In genomic region chr17:66675991-66676371, GRCh38 we compare ENCODE assay signal across 10 cellular contexts.
DNase-seq lines count a peak whose midpoint lies in the region; ATAC-seq, FAIRE-seq and TF ChIP-seq lines count a peak whose summit lies in the region.
"Had no signal": no experiment of that assay in that cellular context is flagged by ENCODE, and none has a peak within 500 bp of the region (broad histone marks: within the 10 kb centered on the region; RNA-seq: fewer than 3 reads in every experiment).

No MANE protein-coding gene starts in this region.

- no peak for TF ChIP-seq CTCF in neural progenitor cell (IDR thresholded peaks at IDR 0.05)
- no peak for TF ChIP-seq CTCF in transverse colon (IDR thresholded peaks at IDR 0.05)

- H3K79me2 ChIP-seq in neural progenitor cell (ENCODE audit: low read depth), result no peaks in the 10 kb centered on the region

- H3K4me3 Mint-ChIP-seq in activated T-helper 17 cell treated with anti-CD3 and anti-CD28 coated beads, Interleukin-2, amount 50 U/mL, for 72 hours, result no peak overlapping the region
- H3K4me3 Mint-ChIP-seq in neural progenitor cell, result no peak overlapping the region
- no peak overlapping the region for H3K4me3 Mint-ChIP-seq in T-helper 2 cell treated with Interferon-gamma antibody and Interleukin-4, amounts not matched to agents 5 μg/mL and 100 μg/mL, for 36 hours

- no peaks in the 10 kb centered on the region for H3K27me3 ChIP-seq in neural progenitor cell
- H3K27me3 ChIP-seq in transverse colon, result no peaks in the 10 kb centered on the region

- ATAC-seq in activated T-helper 17 cell treated with anti-CD3 and anti-CD28 coated beads, Interleukin-2, amount 50 U/mL, for 72 hours (replicated peaks), result no peak
- no peak for ATAC-seq in GM19351 (IDR thresholded peaks at IDR 0.05; ENCODE audit: unreplicated experiment)
- ATAC-seq: naive thymus-derived CD4-positive, alpha-beta T cell had no signal

- H3K36me3 Mint-ChIP-seq in activated T-helper 17 cell treated with anti-CD3 and anti-CD28 coated beads, Interleukin-2, amount 50 U/mL, for 72 hours (ENCODE audit: low read depth), result peaks cover 22% of the 10 kb centered on the region
- no peaks in the 10 kb centered on the region for H3K36me3 Mint-ChIP-seq in neural progenitor cell
- peaks cover 37% of the 10 kb centered on the region for H3K36me3 Mint-ChIP-seq in T-helper 2 cell treated with Interferon-gamma antibody and Interleukin-4, amounts not matched to agents 5 μg/mL and 100 μg/mL, for 36 hours (ENCODE audit: low read depth)

- in situ Hi-C loops in transverse colon (cut with MboI; ENCODE audit: low pct_ligation_motif_present in 1 of 4, low pct_unique_long_range_greater_than_20kb in 1 of 4, low sequenced_read_pairs in 3 of 4), result loop anchor here in 2 of 4 donors (10.0 kb wide), 1 partner anchor 421 kb away; no protein-coding TSS in a partner anchor

- DNase-seq in fibroblast of gingiva (ENCODE audit: low read depth), result peak; percentile 98
- DNase-seq in neural progenitor cell (ENCODE audit: low spot score), result no peak
- no peak for DNase-seq in transverse colon
- no peak for DNase-seq in GM19239 (ENCODE audit: insufficient read length, low spot score)
- no peak for DNase-seq in T-helper 2 cell treated with Interferon-gamma antibody and Interleukin-4, amounts not matched to agents 5 μg/mL and 100 μg/mL, for 36 hours (ENCODE audit: low spot score)
- DNase-seq in cerebellar nuclear complex (lab: John Stamatoyannopoulos, UW), result no peak
- DNase-seq: naive thymus-derived CD4-positive, alpha-beta T cell; NCI-H187 had no signal

- H3K4me3 ChIP-seq in neural progenitor cell (no peak overlapping the region), transverse colon (no peak overlapping the region)

- H3K4me1 ChIP-seq in neural progenitor cell (no peaks in the 10 kb centered on the region), transverse colon (peaks cover 3 to 36% (median 31%) of the 10 kb centered on the region in 4 donors)

- H3K36me3 ChIP-seq in neural progenitor cell, result no peaks in the 10 kb centered on the region
- H3K36me3 ChIP-seq in transverse colon, result no peaks in the 10 kb centered on the region

- H4K20me1 ChIP-seq in neural progenitor cell (ENCODE audit: low read depth), result no peaks in the 10 kb centered on the region

- peak overlapping the region; percentile 43 for H3K27ac Mint-ChIP-seq in activated T-helper 17 cell treated with anti-CD3 and anti-CD28 coated beads, Interleukin-2, amount 50 U/mL, for 72 hours
- H3K27ac Mint-ChIP-seq in neural progenitor cell, result peak overlapping the region; percentile 40
- H3K27ac Mint-ChIP-seq in T-helper 2 cell treated with Interferon-gamma antibody and Interleukin-4, amounts not matched to agents 5 μg/mL and 100 μg/mL, for 36 hours, result no peak overlapping the region

- intact Hi-C loops in transverse colon (cut with DNase I; ENCODE audit: low total_unique reads), result no loop called here

- no peak for TF ChIP-seq POLR2A in transverse colon (IDR thresholded peaks at IDR 0.05)

- FAIRE-seq in GM19239 (lab: Jason Lieb, UNC), result no peak

- WGBS in transverse colon (ENCODE audit: low coverage in 1 of 2), 2 donors, result 78% methylated on average over 17 of the region's 17 CpGs; no CpG with 5 or more reads in 1 of the 2 donors

- TF ChIP-seq EP300 in transverse colon (IDR thresholded peaks at IDR 0.05; ENCODE audit: low read depth), result no peak

- H3K9ac ChIP-seq in neural progenitor cell, result no peak overlapping the region

- no peaks in the 10 kb centered on the region for H3K9me3 Mint-ChIP-seq in activated T-helper 17 cell treated with anti-CD3 and anti-CD28 coated beads, Interleukin-2, amount 50 U/mL, for 72 hours
- H3K9me3 Mint-ChIP-seq in neural progenitor cell, result peaks cover 3% of the 10 kb centered on the region
- peaks cover 10% of the 10 kb centered on the region for H3K9me3 Mint-ChIP-seq in T-helper 2 cell treated with Interferon-gamma antibody and Interleukin-4, amounts not matched to agents 5 μg/mL and 100 μg/mL, for 36 hours

- H3K4me2 ChIP-seq in neural progenitor cell, result no peak overlapping the region

- H2AFZ ChIP-seq in neural progenitor cell (replicated peaks), result no peak overlapping the region

- H3K27me3 Mint-ChIP-seq in activated T-helper 17 cell treated with anti-CD3 and anti-CD28 coated beads, Interleukin-2, amount 50 U/mL, for 72 hours, result no peaks in the 10 kb centered on the region
- peaks cover 3% of the 10 kb centered on the region for H3K27me3 Mint-ChIP-seq in neural progenitor cell (ENCODE audit: insufficient read depth, low read depth)
- H3K27me3 Mint-ChIP-seq in T-helper 2 cell treated with Interferon-gamma antibody and Interleukin-4, amounts not matched to agents 5 μg/mL and 100 μg/mL, for 36 hours (ENCODE audit: low read depth), result no peaks in the 10 kb centered on the region
- H3K27me3 Mint-ChIP-seq: naive thymus-derived CD4-positive, alpha-beta T cell had no signal

- peaks cover 37% of the 10 kb centered on the region for H3K4me1 Mint-ChIP-seq in activated T-helper 17 cell treated with anti-CD3 and anti-CD28 coated beads, Interleukin-2, amount 50 U/mL, for 72 hours
- peaks cover 12% of the 10 kb centered on the region for H3K4me1 Mint-ChIP-seq in neural progenitor cell
- H3K4me1 Mint-ChIP-seq in T-helper 2 cell treated with Interferon-gamma antibody and Interleukin-4, amounts not matched to agents 5 μg/mL and 100 μg/mL, for 36 hours (ENCODE audit: low read depth), result peaks cover 33% of the 10 kb centered on the region

- no peaks in the 10 kb centered on the region for H3F3A ChIP-seq in neural progenitor cell (ENCODE audit: low read depth)

- H3K9me3 ChIP-seq in neural progenitor cell (ENCODE audit: low read depth) (no peaks in the 10 kb centered on the region), transverse colon (no peaks in the 10 kb centered on the region)

- H3K27ac ChIP-seq in neural progenitor cell, result no peak overlapping the region
- peak overlapping the region; percentile 82 to 85 (median 84) for H3K27ac ChIP-seq in transverse colon
